Comparison of ENCODE assay signal across 1 cellular context in the genomic region with DNA sequence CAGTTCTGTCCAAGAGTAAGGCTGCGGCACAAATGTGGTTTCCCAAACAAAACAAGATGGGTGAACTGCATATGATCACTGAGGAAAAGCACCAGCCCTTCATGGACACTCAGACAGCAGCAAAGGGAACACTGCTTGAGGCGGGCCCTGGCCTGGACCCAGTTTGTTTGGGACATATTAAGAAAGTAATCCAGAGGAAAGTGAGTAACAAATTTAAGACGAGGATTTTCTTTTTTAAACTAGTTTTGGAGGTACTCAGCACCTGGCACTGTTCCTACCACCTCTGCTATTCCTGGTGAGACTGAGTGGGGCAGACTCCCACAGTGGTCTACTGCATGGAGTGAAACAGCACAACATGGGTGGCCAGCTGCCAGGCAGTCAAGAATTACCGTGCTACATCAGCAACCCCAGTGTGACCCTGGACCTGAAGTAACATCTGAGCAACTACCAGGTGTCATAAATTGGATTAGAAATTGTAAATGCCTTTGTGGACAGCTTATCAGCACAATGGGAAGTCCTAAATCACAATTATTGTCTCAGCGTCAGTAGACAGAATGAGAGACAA.
TF ChIP-seq lines count a peak whose summit lies in the region.

No MANE protein-coding gene starts in this region.

TF ChIP-seq in H1, 55 proteins besides CTCF, POLR2A, EP300 and RAD21:
- no peak for TF ChIP-seq JUND (IDR thresholded peaks at IDR 0.05; ENCODE audit: low read length)
TF ChIP-seq in H1: peak in this region for 0.
